Comparison of ENCODE assay signal across 21 cellular contexts in genomic region chr17:72822358-72823023, GRCh38.
DNase-seq lines count a peak whose midpoint lies in the region; ATAC-seq, FAIRE-seq and TF ChIP-seq lines count a peak whose summit lies in the region.
"Had no signal": no experiment of that assay in that cellular context is flagged by ENCODE, and none has a peak within 500 bp of the region (broad histone marks: within the 10 kb centered on the region; RNA-seq: fewer than 3 reads in every experiment).

No MANE protein-coding gene starts in this region.

- ATAC-seq in GM21447 (IDR thresholded peaks at IDR 0.05; ENCODE audit: unreplicated experiment) (no peak), HG02981 (IDR thresholded peaks at IDR 0.05; ENCODE audit: unreplicated experiment) (no peak)
- ATAC-seq: activated CD4-positive, CD25-positive, alpha-beta regulatory T cell treated with anti-CD3 and anti-CD28 coated beads, Interleukin-2, amount 50 U/mL, for 24 hours had no signal

- no peak overlapping the region for H3K4me3 ChIP-seq in bronchial epithelial cell (ENCODE audit: low read depth, low read length)
- H3K4me3 ChIP-seq in retinal pigment epithelial cell (ENCODE audit: low read length), result no peak overlapping the region
- H3K4me3 ChIP-seq: esophagus squamous epithelium, stomach had no signal

- TF ChIP-seq CTCF in bronchial epithelial cell (IDR thresholded peaks at IDR 0.05; ENCODE audit: insufficient read depth, low read length, severe bottlenecking), result no peak
- TF ChIP-seq CTCF in retinal pigment epithelial cell (conservative IDR thresholded peaks at IDR 0.05; ENCODE audit: low read depth, low read length), result no peak

- peak; percentile 55 for FAIRE-seq in bronchial epithelial cell (lab: Jason Lieb, UNC)

- no peaks in the 10 kb centered on the region for H3K36me3 ChIP-seq in bronchial epithelial cell (ENCODE audit: control insufficient read depth, insufficient read depth, low read length)
- H3K36me3 ChIP-seq: brain microvascular endothelial cell had no signal

- no peaks in the 10 kb centered on the region for H3K27me3 ChIP-seq in bronchial epithelial cell (ENCODE audit: control insufficient read depth, insufficient read depth, low read length)
- H3K27me3 ChIP-seq: brain microvascular endothelial cell, esophagus squamous epithelium, stomach had no signal

- peak; percentile 51 for DNase-seq in NK-92 treated with Interleukin-12 subunit alpha and Interleukin-12 subunit beta, amount 100 ng/mL, for 24 hours (lab: John Stamatoyannopoulos, UW)
- DNase-seq in NK-92 (lab: John Stamatoyannopoulos, UW; ENCODE audit: unreplicated experiment), result no peak
- peak; percentile 51 for DNase-seq in NCI-H2029 (lab: John Stamatoyannopoulos, UW)
- no peak for DNase-seq in bronchial epithelial cell (ENCODE audit: low read depth)
- peak; percentile 11 for DNase-seq in retinal pigment epithelial cell (ENCODE audit: low read depth)
- no peak for DNase-seq in stimulated activated CD4-positive, alpha-beta T cell treated with anti-CD3 and anti-CD28 coated beads, Interleukin-4, amount 100 ng/mL, for 1 hour
- DNase-seq: activated naive CD4-positive, alpha-beta T cell treated with anti-CD3 and anti-CD28 coated beads, Interleukin-2, amount 10 ng/mL, durations not matched to agents 7 days and 5 days; brain microvascular endothelial cell; esophagus squamous epithelium; glutamatergic neuron; GOT3; islet precursor cell; mesendoderm; NCI-H1930; SHP77 treated with DMSO at 0.1 percent for 48 hours; stimulated activated CD4-positive, alpha-beta T cell treated with anti-CD3 and anti-CD28 coated beads, Interleukin-15, amount 100 ng/mL, for 24 hours; stomach; T-helper 2 cell had no signal

Comparison
In these comparisons a context has a peak if more than half of its experiments do, and no peak if none do; other contexts are left out.
1. DNase-seq: peak in NK-92 treated with Interleukin-12 subunit alpha and Interleukin-12 subunit beta, amount 100 ng/mL, for 24 hours (single experiment), NCI-H2029 (single experiment) and retinal pigment epithelial cell (single experiment); none in NK-92 (single experiment), bronchial epithelial cell (single experiment) and stimulated activated CD4-positive, alpha-beta T cell treated with anti-CD3 and anti-CD28 coated beads, Interleukin-4, amount 100 ng/mL, for 1 hour (single experiment).